Comparison of ENCODE assay signal across 18 cellular contexts in the genomic region with DNA sequence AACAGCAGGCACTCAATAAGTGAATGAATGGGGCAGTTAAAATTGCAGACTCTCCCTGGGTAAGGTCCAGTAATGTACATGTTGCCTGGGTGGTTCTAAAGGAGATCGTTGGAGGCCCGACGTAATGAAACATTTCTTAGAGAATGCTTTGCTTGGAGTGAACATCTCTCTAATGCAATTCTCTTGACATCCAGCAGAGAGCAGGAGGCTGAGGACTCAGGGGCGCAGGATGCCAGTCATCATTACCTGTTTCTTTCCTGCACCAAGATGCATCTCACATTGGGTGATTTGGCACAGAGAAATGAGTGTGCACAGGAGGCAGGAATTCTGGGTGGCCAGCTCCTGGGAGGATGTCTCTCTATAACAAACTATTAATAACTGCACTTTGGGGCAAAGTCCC.
DNase-seq lines count a peak whose midpoint lies in the region; ATAC-seq and TF ChIP-seq lines count a peak whose summit lies in the region.
"Had no signal": no experiment of that assay in that cellular context is flagged by ENCODE, and none has a peak within 500 bp of the region (broad histone marks: within the 10 kb centered on the region; RNA-seq: fewer than 3 reads in every experiment).

No MANE protein-coding gene starts in this region.

- H3K9me3 ChIP-seq in BE2C, result no peaks in the 10 kb centered on the region
- H3K9me3 ChIP-seq: prostate gland had no signal

- peak; percentile 19; the same call in 1 of the 2 replicates for TF ChIP-seq CTCF in BE2C (IDR thresholded peaks at IDR 0.05; ENCODE audit: low read depth, low read length)
- peak; percentile 49; the same call in 2 of the 3 replicates for TF ChIP-seq CTCF in GM12872 (IDR thresholded peaks at IDR 0.05; ENCODE audit: insufficient read depth, low read depth, low read length)

- H3K4me3 ChIP-seq in BE2C (ENCODE audit: low read depth, low read length), result no peak overlapping the region
- H3K4me3 ChIP-seq: cardiac muscle cell, prostate gland had no signal

- H3K4me1 ChIP-seq in BE2C, result no peaks in the 10 kb centered on the region
- H3K4me1 ChIP-seq: prostate gland had no signal

- intact Hi-C loops in left cardiac atrium (cut with DNase I), result no loop called here

- no peak for ATAC-seq in stimulated activated naive CD8-positive, alpha-beta T cell treated with anti-CD3 and anti-CD28 coated beads, Interleukin-15, Interleukin-2, amounts not matched to agents 100 U/mL and 50 U/mL, for 24 hours
- no peak for ATAC-seq in left cardiac atrium
- ATAC-seq: stimulated activated naive B cell treated with anti-CD40 and anti-IgM and Interleukin-4, amounts not matched to agents 10 μg/mL and 1 μg/mL and 100 μg/mL, for 72 hours had no signal

- no peaks in the 10 kb centered on the region for H3K27me3 ChIP-seq in BE2C
- H3K27me3 ChIP-seq: cardiac muscle cell had no signal

- DNase-seq in BE2C (no peak), NAMALWA (ENCODE audit: low spot score) (peak; percentile 32), cerebellar cortex (ENCODE audit: low spot score) (peak; percentile 14), T-helper 1 cell (no peak), left cardiac atrium (no peak)
- no peak for DNase-seq in stimulated activated naive CD4-positive, alpha-beta T cell (lab: John Stamatoyannopoulos, UW)
- no peak for DNase-seq in stimulated activated naive CD8-positive, alpha-beta T cell treated with anti-CD3 and anti-CD28 coated beads, Interleukin-15, Interleukin-2, amounts not matched to agents 100 U/mL and 50 U/mL, for 24 hours
- DNase-seq: activated CD4-positive, alpha-beta memory T cell treated with anti-CD3 and anti-CD28 coated beads, Interleukin-2, amount 10 ng/mL, durations not matched to agents 7 days and 5 days; activated naive CD4-positive, alpha-beta T cell treated with Interleukin-2 at 50 U/mL for 16 hours; C1 segment of cervical spinal cord; midbrain; NCI-H1092 treated with DMSO at 0.1 percent for 48 hours; NCI-H748 treated with DMSO at 0.1 percent for 48 hours; stimulated activated CD4-positive, alpha-beta T cell treated with anti-CD3 and anti-CD28 coated beads, Interleukin-2, amount 100 ng/mL, for 24 hours; stimulated activated naive B cell treated with anti-CD40 and anti-IgM and Interleukin-4, amounts not matched to agents 10 μg/mL and 1 μg/mL and 100 μg/mL, for 72 hours had no signal

- no peaks in the 10 kb centered on the region for H3K36me3 ChIP-seq in BE2C
- H3K36me3 ChIP-seq: cardiac muscle cell, prostate gland had no signal

Comparison
In these comparisons a context has a peak if more than half of its experiments do, and no peak if none do; other contexts are left out.
1. DNase-seq: peak in NAMALWA (single experiment) and cerebellar cortex (single experiment); none in BE2C (single experiment), T-helper 1 cell (0 of 5), stimulated activated naive CD4-positive, alpha-beta T cell (0 of 6), stimulated activated naive CD8-positive, alpha-beta T cell treated with anti-CD3 and anti-CD28 coated beads, Interleukin-15, Interleukin-2, amounts not matched to agents 100 U/mL and 50 U/mL, for 24 hours (single experiment) and left cardiac atrium (single experiment).